9 cellular contexts compared by ENCODE assay signal in genomic region chr1:36304970-36305914, GRCh38. TPM values are rescaled to one million over a fixed set of nuclear protein-coding genes. Genes with fewer than 3 reads are reported as not detected.
DNase-seq lines count a peak whose midpoint lies in the region; ATAC-seq and TF ChIP-seq lines count a peak whose summit lies in the region.
"Had no signal": no experiment of that assay in that cellular context is flagged by ENCODE, and none has a peak within 500 bp of the region (broad histone marks: within the 10 kb centered on the region; RNA-seq: fewer than 3 reads in every experiment).

No MANE protein-coding gene starts in this region.

- H3K4me1 Mint-ChIP-seq in HFFc6 (ENCODE audit: low read depth), result peaks cover 41% of the 10 kb centered on the region
- peaks cover 29% of the 10 kb centered on the region for H3K4me1 Mint-ChIP-seq in activated CD8-positive, alpha-beta memory T cell treated with anti-CD3 and anti-CD28 coated beads, Interleukin-2, amount 10 ng/mL, durations not matched to agents 7 days and 5 days

- no peak for ATAC-seq in activated CD8-positive, alpha-beta memory T cell treated with anti-CD3 and anti-CD28 coated beads, Interleukin-2, amount 10 ng/mL, durations not matched to agents 7 days and 5 days
- ATAC-seq in HG02852 (IDR thresholded peaks at IDR 0.05; ENCODE audit: unreplicated experiment) (no peak), HG03432 (IDR thresholded peaks at IDR 0.05; ENCODE audit: unreplicated experiment) (no peak)

- peaks cover 6% of the 10 kb centered on the region for H3K27me3 Mint-ChIP-seq in HFFc6 (ENCODE audit: insufficient read depth)
- no peaks in the 10 kb centered on the region for H3K27me3 Mint-ChIP-seq in activated CD8-positive, alpha-beta memory T cell treated with anti-CD3 and anti-CD28 coated beads, Interleukin-2, amount 10 ng/mL, durations not matched to agents 7 days and 5 days

- H3K36me3 Mint-ChIP-seq in HFFc6 (ENCODE audit: low read depth), result peaks cover 40% of the 10 kb centered on the region
- H3K36me3 Mint-ChIP-seq in activated CD8-positive, alpha-beta memory T cell treated with anti-CD3 and anti-CD28 coated beads, Interleukin-2, amount 10 ng/mL, durations not matched to agents 7 days and 5 days, result peaks cover 35% of the 10 kb centered on the region

- peak overlapping the region; percentile 53 for H3K27ac Mint-ChIP-seq in HFFc6
- peak overlapping the region; percentile 72 for H3K27ac Mint-ChIP-seq in activated CD8-positive, alpha-beta memory T cell treated with anti-CD3 and anti-CD28 coated beads, Interleukin-2, amount 10 ng/mL, durations not matched to agents 7 days and 5 days

- peak overlapping the region; percentile 41 for H3K4me3 ChIP-seq in iPS-18c (ENCODE audit: insufficient read depth, low read depth, low read length)

- no peaks in the 10 kb centered on the region for H3K9me3 Mint-ChIP-seq in HFFc6
- no peaks in the 10 kb centered on the region for H3K9me3 Mint-ChIP-seq in activated CD8-positive, alpha-beta memory T cell treated with anti-CD3 and anti-CD28 coated beads, Interleukin-2, amount 10 ng/mL, durations not matched to agents 7 days and 5 days (ENCODE audit: low read depth)

- CTCF ChIA-PET in activated CD8-positive, alpha-beta memory T cell treated with anti-CD3 and anti-CD28 coated beads, Interleukin-2, amount 10 ng/mL, durations not matched to agents 7 days and 5 days (lab: Charles Lee), result interaction anchor here (0.9 to 2.9 kb wide), 6 partner anchors 11 to 146 kb away, joined by 3 to 13 read pairs (median 8); partner anchors contain the start of genes EVA1B and LSM10

- no peak overlapping the region; the same call in 1 of the 2 replicates for H3K4me3 Mint-ChIP-seq in HFFc6
- peak overlapping the region; percentile 36 for H3K4me3 Mint-ChIP-seq in activated CD8-positive, alpha-beta memory T cell treated with anti-CD3 and anti-CD28 coated beads, Interleukin-2, amount 10 ng/mL, durations not matched to agents 7 days and 5 days

- no peaks in the 10 kb centered on the region for H3K9me3 ChIP-seq in iPS-18c (ENCODE audit: control insufficient read depth, insufficient read depth, low read length)

- DNase-seq in HFFc6 (no peak), HuH-7 (ENCODE audit: low spot score) (no peak), SW480 (ENCODE audit: low spot score) (no peak)
- no peak for DNase-seq in activated CD8-positive, alpha-beta memory T cell treated with anti-CD3 and anti-CD28 coated beads, Interleukin-2, amount 10 ng/mL, durations not matched to agents 7 days and 5 days
- DNase-seq in stimulated activated CD4-positive, alpha-beta T cell treated with anti-CD3 and anti-CD28 coated beads, Interleukin-4, amount 100 ng/mL, for 1 hour, result peak; percentile 65
- DNase-seq: NCI-H2081 treated with DMSO at 0.1 percent for 48 hours had no signal

- no peak for TF ChIP-seq CTCF in HFFc6 (IDR thresholded peaks at IDR 0.05)

RNA-seq across cellular contexts. Expression of gene SH3D21, which starts 0.9 kb away (rescaled TPM):
- 1 to 10 TPM; 2.7 to 5.3 (median 2.9) TPM for total RNA-seq in HFFc6 (2021; fragmentation: NEBNext Ultra II Directional; extraction: Animal tissue kit (Norgen Biotek cat#: 25700))
- 10 to 100 TPM in 1 of 2 experiments, 1 to 10 TPM in 1; 5.5 to 11.0 TPM for total RNA-seq in activated CD8-positive, alpha-beta memory T cell treated with anti-CD3 and anti-CD28 coated beads, Interleukin-2, amount 10 ng/mL, durations not matched to agents 7 days and 5 days

RNA-seq across cellular contexts. Expression of gene EVA1B, which starts 18.2 kb away (rescaled TPM):
- 100 to 1,000 TPM; 152 to 206 (median 155) TPM for total RNA-seq in HFFc6 (2021; fragmentation: NEBNext Ultra II Directional; extraction: Animal tissue kit (Norgen Biotek cat#: 25700))
- 10 to 100 TPM; 16.4 to 23.9 TPM for total RNA-seq in activated CD8-positive, alpha-beta memory T cell treated with anti-CD3 and anti-CD28 coated beads, Interleukin-2, amount 10 ng/mL, durations not matched to agents 7 days and 5 days

Comparison
In these comparisons a context has a peak if more than half of its experiments do, and no peak if none do; other contexts are left out.
1. RNA of gene EVA1B, which starts 18.2 kb away (total RNA-seq): 152 to 206 TPM in HFFc6; 16.4 to 23.9 TPM in activated CD8-positive, alpha-beta memory T cell treated with anti-CD3 and anti-CD28 coated beads, Interleukin-2, amount 10 ng/mL, durations not matched to agents 7 days and 5 days; every median in the first group is over 4 times any median in the second.